8 cellular contexts compared by ENCODE assay signal in genomic region chr2:96163768-96164429, GRCh38. TPM values are rescaled to one million over a fixed set of nuclear protein-coding genes. Genes with fewer than 3 reads are reported as not detected.
DNase-seq lines count a peak whose midpoint lies in the region; ATAC-seq lines count a peak whose summit lies in the region.

No MANE protein-coding gene starts in this region.

- peak; percentile 41 for ATAC-seq in GM18519 (IDR thresholded peaks at IDR 0.05; ENCODE audit: low FRiP score, unreplicated experiment)
- peak; percentile 72 for ATAC-seq in HG02759 (IDR thresholded peaks at IDR 0.05; ENCODE audit: unreplicated experiment)
- no peak for ATAC-seq in Right ventricle myocardium superior (ENCODE audit: poor library complexity)

- intact Hi-C loops in Right ventricle myocardium superior (cut with DNase I) = no loop called here

- peak; percentile 40 to 58 (median 53) for DNase-seq in activated CD4-positive, CD25-positive, alpha-beta regulatory T cell (lab: John Stamatoyannopoulos, UW)
- DNase-seq in effector CD4-positive, alpha-beta T cell = peak; percentile 49
- DNase-seq in stimulated activated CD8-positive, alpha-beta memory T cell treated with anti-CD3 and anti-CD28 coated beads, Interleukin-7, amount 100 ng/mL, for 4 hours (ENCODE audit: low read depth in 2 of 2) = peak; percentile 89 to 91
- no peak for DNase-seq in mesenteric fat pad (ENCODE audit: low spot score)
- no peak for DNase-seq in HT-29 (ENCODE audit: low spot score)
- no peak for DNase-seq in Right ventricle myocardium superior

RNA-seq across cellular contexts. Expression of gene DUSP2, which starts 18.7 kb away (rescaled TPM):
- total RNA-seq in mesenteric fat pad = 6.1 TPM
- 73.5 and 75.7 TPM in 2 replicates for total RNA-seq in HT-29 (2014; rRNA removed; shearing (Covaris generic))
- total RNA-seq in Right ventricle myocardium superior = 1.5 TPM

RNA-seq across cellular contexts. Expression of gene ASTL, which starts 25.6 kb away (rescaled TPM):
- total RNA-seq in mesenteric fat pad = not detected
- 0.18 and 2.5 TPM in 2 replicates for total RNA-seq in HT-29 (2014; rRNA removed; shearing (Covaris generic))
- total RNA-seq in Right ventricle myocardium superior = not detected

RNA-seq across cellular contexts. Expression of gene STARD7, which starts 44.7 kb away (rescaled TPM):
- total RNA-seq in mesenteric fat pad = 107 TPM
- total RNA-seq in HT-29 (2014; rRNA removed; shearing (Covaris generic)) = 133 and 166 TPM in 2 replicates
- 179 TPM for total RNA-seq in Right ventricle myocardium superior

RNA-seq across cellular contexts. Expression of gene ADRA2B, which starts 47.5 kb away (rescaled TPM):
- total RNA-seq in mesenteric fat pad (1.2 TPM), Right ventricle myocardium superior (6.4 TPM)
- total RNA-seq in HT-29 (2014; rRNA removed; shearing (Covaris generic)) = 0.46 TPM in 1 of 2 replicates, not detected in the other

Comparison
In these comparisons a context has a peak if more than half of its experiments do, and no peak if none do; other contexts are left out.
1. DNase-seq: peak in activated CD4-positive, CD25-positive, alpha-beta regulatory T cell (4 of 4), effector CD4-positive, alpha-beta T cell (single experiment) and stimulated activated CD8-positive, alpha-beta memory T cell treated with anti-CD3 and anti-CD28 coated beads, Interleukin-7, amount 100 ng/mL, for 4 hours (2 of 2); none in mesenteric fat pad (single experiment), HT-29 (single experiment) and Right ventricle myocardium superior (single experiment).
2. RNA of gene DUSP2, which starts 18.7 kb away (total RNA-seq): 73.5 to 75.7 TPM in HT-29; 6.1 TPM in mesenteric fat pad (single experiment) and 1.5 TPM in Right ventricle myocardium superior (single experiment); every median in the first group is over 10 times any median in the second.